ENCODE assay signal across 17 cellular contexts in the genomic region with DNA sequence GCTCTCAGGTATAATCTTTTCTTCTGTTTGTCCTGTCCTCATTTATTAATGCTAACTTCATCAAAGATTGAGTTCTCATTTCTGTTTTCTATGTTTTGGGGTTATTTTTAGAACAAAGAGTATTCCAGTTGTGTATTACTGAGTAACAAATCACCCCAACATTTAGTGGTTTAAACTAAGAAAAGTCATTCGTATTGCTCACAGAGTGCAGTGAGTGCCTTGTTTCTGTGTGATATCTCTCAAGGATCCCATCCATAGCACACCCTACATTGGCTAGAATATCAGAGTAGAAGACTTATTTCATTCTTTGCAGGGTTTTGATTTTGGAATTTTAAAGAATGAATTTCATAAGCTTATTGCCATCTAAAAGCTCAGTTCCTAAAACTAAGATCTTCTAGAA.
A peak's percentile ranks its signal among the peaks of the same experiment; 100 is the strongest.
DNase-seq lines count a peak whose midpoint lies in the region; TF ChIP-seq lines count a peak whose summit lies in the region.
"Had no signal": no experiment of that assay in that cellular context is flagged by ENCODE, and none has a peak within 500 bp of the region (broad histone marks: within the 10 kb centered on the region; RNA-seq: fewer than 3 reads in every experiment).

No MANE protein-coding gene starts in this region.

- no TSS peak for BruUV-seq in PC-9 (replicated peaks; lab: Mats Ljungman, UMichigan)

- no peaks in the 10 kb centered on the region for H4K20me1 ChIP-seq in PC-9 (ENCODE audit: insufficient read depth)
- no peaks in the 10 kb centered on the region for H4K20me1 ChIP-seq in smooth muscle cell (ENCODE audit: low read depth)

- H3K9me3 ChIP-seq in PC-9 (ENCODE audit: insufficient read depth, low read depth) (no peaks in the 10 kb centered on the region), smooth muscle cell (replicated peaks; ENCODE audit: low read depth) (no peaks in the 10 kb centered on the region), vagina (no peaks in the 10 kb centered on the region), tibial artery (no peaks in the 10 kb centered on the region)
- H3K9me3 ChIP-seq: MG63 had no signal

- peaks cover 6% of the 10 kb centered on the region for H3K9me3 Mint-ChIP-seq in activated T-cell treated with anti-CD3 and anti-CD28 coated beads, Interleukin-2, amount 50 U/mL, for 24 hours
- peaks cover 5% of the 10 kb centered on the region for H3K9me3 Mint-ChIP-seq in chondrocyte (ENCODE audit: low read depth)

- POLR2A ChIA-PET in PC-9 (lab: Charles Lee; ENCODE audit: unreplicated experiment): no interaction called here

- H3K4me3 ChIP-seq in PC-9: no peak overlapping the region
- H3K4me3 ChIP-seq in smooth muscle cell: no peak overlapping the region
- H3K4me3 ChIP-seq in vagina: no peak overlapping the region
- no peak overlapping the region for H3K4me3 ChIP-seq in tibial artery
- H3K4me3 ChIP-seq: MG63 had no signal

- 53% methylated on average over 1 of the region's 1 CpG for WGBS in smooth muscle cell (ENCODE audit: low lambda C conversion rate)

- DNase-seq in activated T-cell treated with anti-CD3 and anti-CD28 coated beads, Interleukin-2, amount 50 U/mL, for 24 hours: no peak
- DNase-seq in activated T-cell treated with anti-CD3 and anti-CD28 coated beads, Interleukin-2, amount 50 U/mL, for 1 hour: no peak
- DNase-seq in PC-9: no peak
- DNase-seq in chondrocyte (ENCODE audit: low spot score): no peak
- DNase-seq in smooth muscle cell (lab: John Stamatoyannopoulos, UW; ENCODE audit: unreplicated experiment): no peak
- DNase-seq in DMS53 (lab: John Stamatoyannopoulos, UW): no peak
- DNase-seq in vagina (ENCODE audit: extremely low spot score in 2 of 2): no peak
- DNase-seq in tibial artery: no peak
- DNase-seq: aorta, Calu3, cortex of kidney, glutamatergic neuron, MG63, NCI-H2029, NCI-H524, PC-3 had no signal

- H2AFZ ChIP-seq in PC-9 (no peak overlapping the region), smooth muscle cell (ENCODE audit: low read depth) (no peak overlapping the region)

- peak overlapping the region; percentile 89 for H3K27ac Mint-ChIP-seq in activated T-cell treated with anti-CD3 and anti-CD28 coated beads, Interleukin-2, amount 50 U/mL, for 24 hours
- peak overlapping the region; percentile 42 for H3K27ac Mint-ChIP-seq in chondrocyte (ENCODE audit: unreplicated experiment)

- no peaks in the 10 kb centered on the region for H3K27me3 Mint-ChIP-seq in activated T-cell treated with anti-CD3 and anti-CD28 coated beads, Interleukin-2, amount 50 U/mL, for 24 hours
- H3K27me3 Mint-ChIP-seq in chondrocyte (ENCODE audit: low read depth): no peaks in the 10 kb centered on the region

- H3K4me1 ChIP-seq in PC-9 (replicated peaks; ENCODE audit: insufficient read depth): peaks cover 56% of the 10 kb centered on the region
- peaks cover 21% of the 10 kb centered on the region for H3K4me1 ChIP-seq in smooth muscle cell (ENCODE audit: low read depth)
- peaks cover 20% of the 10 kb centered on the region for H3K4me1 ChIP-seq in vagina
- H3K4me1 ChIP-seq in tibial artery: peaks cover 6 to 19% (median 8%) of the 10 kb centered on the region in 4 donors

- no peak overlapping the region for H3K4me3 Mint-ChIP-seq in activated T-cell treated with anti-CD3 and anti-CD28 coated beads, Interleukin-2, amount 50 U/mL, for 24 hours
- H3K4me3 Mint-ChIP-seq in chondrocyte (ENCODE audit: unreplicated experiment): no peak overlapping the region

- peaks cover 30% of the 10 kb centered on the region for H3K36me3 ChIP-seq in PC-9 (ENCODE audit: low read depth)
- H3K36me3 ChIP-seq in smooth muscle cell (ENCODE audit: low read depth): peaks cover 14% of the 10 kb centered on the region
- peaks cover 0 to 35% of the 10 kb centered on the region in 2 donors for H3K36me3 ChIP-seq in vagina
- H3K36me3 ChIP-seq in tibial artery: peaks cover 31 to 42% (median 37%) of the 10 kb centered on the region in 3 donors

- TF ChIP-seq CTCF in PC-9 (conservative IDR thresholded peaks at IDR 0.05): no peak
- no peak for TF ChIP-seq CTCF in chondrocyte (IDR thresholded peaks at IDR 0.05)
- no peak for TF ChIP-seq CTCF in smooth muscle cell (IDR thresholded peaks at IDR 0.05; ENCODE audit: borderline replicate concordance, insufficient read depth, poor library complexity, severe bottlenecking)
- no peak for TF ChIP-seq CTCF in vagina (IDR thresholded peaks at IDR 0.05)
- no peak for TF ChIP-seq CTCF in tibial artery (IDR thresholded peaks at IDR 0.05)

- no peak for TF ChIP-seq POLR2A in vagina (IDR thresholded peaks at IDR 0.05)

- CTCF ChIA-PET in PC-9 (lab: Charles Lee): no interaction called here

- peak overlapping the region; percentile 98; the same call in 1 of the 2 replicates for H3K27ac ChIP-seq in PC-9
- peak overlapping the region; percentile 50 for H3K27ac ChIP-seq in smooth muscle cell (ENCODE audit: low read depth)
- no peak overlapping the region for H3K27ac ChIP-seq in vagina
- no peak overlapping the region for H3K27ac ChIP-seq in tibial artery
- H3K27ac ChIP-seq: VCaP had no signal

- peaks cover 86% of the 10 kb centered on the region for H3K36me3 Mint-ChIP-seq in activated T-cell treated with anti-CD3 and anti-CD28 coated beads, Interleukin-2, amount 50 U/mL, for 24 hours (ENCODE audit: low read depth)
- peaks cover 21% of the 10 kb centered on the region for H3K36me3 Mint-ChIP-seq in chondrocyte (ENCODE audit: low read depth)

- H3K4me1 Mint-ChIP-seq in activated T-cell treated with anti-CD3 and anti-CD28 coated beads, Interleukin-2, amount 50 U/mL, for 24 hours (ENCODE audit: low read depth): peaks cover 66% of the 10 kb centered on the region
- H3K4me1 Mint-ChIP-seq in chondrocyte (ENCODE audit: low read depth): peaks cover 48% of the 10 kb centered on the region

- intact Hi-C loops in PC-9 (cut with micrococcal nuclease; ENCODE audit: unreplicated experiment): no loop called here
- intact Hi-C loops in vagina (cut with DNase I): no loop called here
- intact Hi-C loops in tibial artery (cut with DNase I; ENCODE audit: low total_unique reads): no loop called here

- H3K4me2 ChIP-seq in PC-9 (no peak overlapping the region), smooth muscle cell (peak overlapping the region; percentile 20)

- no peaks in the 10 kb centered on the region for H3K9me2 ChIP-seq in PC-9 (ENCODE audit: insufficient read depth)

- peaks cover 16% of the 10 kb centered on the region for H3K79me2 ChIP-seq in PC-9 (ENCODE audit: low read depth)
- H3K79me2 ChIP-seq in smooth muscle cell (ENCODE audit: low read depth): peaks cover 41% of the 10 kb centered on the region

- H3K9ac ChIP-seq in smooth muscle cell (ENCODE audit: low read depth): no peak overlapping the region

- H3K27me3 ChIP-seq in PC-9 (ENCODE audit: insufficient read depth, low read depth): no peaks in the 10 kb centered on the region
- H3K27me3 ChIP-seq in smooth muscle cell (ENCODE audit: low read depth): no peaks in the 10 kb centered on the region
- H3K27me3 ChIP-seq in vagina: no peaks in the 10 kb centered on the region
- H3K27me3 ChIP-seq in tibial artery: no peaks in the 10 kb centered on the region
- H3K27me3 ChIP-seq: MG63 had no signal

- H3F3A ChIP-seq in PC-9 (ENCODE audit: insufficient read depth, low read depth) (peaks cover 33% of the 10 kb centered on the region), smooth muscle cell (ENCODE audit: low read depth) (peaks cover 24% of the 10 kb centered on the region)

Comparison
In these comparisons a context has a peak if more than half of its experiments do, and no peak if none do; other contexts are left out.
1. H3K27ac ChIP-seq: peak in PC-9 (single experiment) and smooth muscle cell (single experiment); none in vagina (single experiment) and tibial artery (0 of 2).